In the genomic region with DNA sequence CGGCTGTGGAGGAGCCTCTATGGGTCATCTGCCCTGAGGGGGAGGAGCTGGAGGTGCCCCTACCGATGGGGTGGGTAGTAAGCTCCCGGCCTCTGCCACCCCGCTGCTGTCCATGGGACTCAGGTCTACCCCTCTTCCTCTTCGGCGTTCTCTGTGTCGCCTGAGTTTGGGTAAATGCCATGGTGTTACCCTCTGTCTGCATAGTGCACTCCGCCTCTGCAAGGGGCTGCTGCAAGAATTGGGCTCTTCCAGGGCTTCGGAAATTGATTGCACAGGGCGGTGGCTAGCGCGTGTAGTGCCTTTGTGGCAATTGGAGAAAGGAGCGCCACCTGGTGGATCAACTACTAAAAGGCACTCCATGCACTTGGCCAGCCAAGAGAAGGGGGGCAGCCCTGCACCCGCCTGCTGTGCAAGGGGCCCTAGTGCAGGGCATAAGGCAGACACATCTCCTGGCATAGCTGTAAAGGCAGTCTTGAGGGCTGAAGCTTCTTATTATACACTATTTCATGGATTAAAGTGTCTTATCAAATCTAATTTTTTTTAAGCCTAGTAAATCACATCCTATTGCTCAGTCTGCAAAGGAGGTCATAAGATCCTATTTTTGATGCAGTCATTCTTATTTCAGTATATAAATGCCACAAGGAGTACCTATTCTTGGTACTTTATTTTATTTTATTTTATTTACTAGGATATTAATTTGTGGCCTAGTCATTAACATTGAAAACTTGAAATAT, we compare ENCODE assay signal across 8 cellular contexts.
DNase-seq lines count a peak whose midpoint lies in the region; ATAC-seq and TF ChIP-seq lines count a peak whose summit lies in the region.

No MANE protein-coding gene starts in this region.

- H3K36me3 ChIP-seq in BJ (ENCODE audit: control insufficient read depth, insufficient read depth, low read length) (no peaks in the 10 kb centered on the region), right lobe of liver (no peaks in the 10 kb centered on the region)

- TF ChIP-seq POLR2A in right lobe of liver (IDR thresholded peaks at IDR 0.05): no peak

- ATAC-seq in GM19035 (IDR thresholded peaks at IDR 0.05; ENCODE audit: unreplicated experiment) (peak; percentile 98), HG03159 (IDR thresholded peaks at IDR 0.05; ENCODE audit: unreplicated experiment) (peak; percentile 100), right lobe of liver (peak; percentile 85 to 93 (median 90))

- TF ChIP-seq CTCF in BJ (IDR thresholded peaks at IDR 0.05; ENCODE audit: insufficient read depth, low read depth, low read length): peak; percentile 84
- peak; percentile 66 for TF ChIP-seq CTCF in coronary artery (IDR thresholded peaks at IDR 0.05)
- TF ChIP-seq CTCF in right lobe of liver (IDR thresholded peaks at IDR 0.05): peak; percentile 46 to 90 (median 75)

- CTCF ChIA-PET in BJ (lab: Yijun Ruan, JAX): interaction anchor here (0.6 to 2.8 kb wide), 21 partner anchors 7 to 501 kb away, joined by 3 to 17 read pairs (median 4); no protein-coding TSS in a partner anchor

- H3K9me3 ChIP-seq in right lobe of liver: no peaks in the 10 kb centered on the region

- 12% methylated on average over 7 of the region's 14 CpGs for WGBS in right lobe of liver (ENCODE audit: insufficient coverage, low coverage, low lambda C conversion rate, missing lambda C conversion rate)

- POLR2A ChIA-PET in BJ (lab: Charles Lee): interaction anchor here (0.7 kb wide), 1 partner anchor 509 kb away, joined by 3 read pairs; no protein-coding TSS in a partner anchor

- H3K27me3 ChIP-seq in BJ (ENCODE audit: control insufficient read depth, insufficient read depth, low read length): no peaks in the 10 kb centered on the region; the same call in 1 of the 2 replicates
- H3K27me3 ChIP-seq in right lobe of liver: no peaks in the 10 kb centered on the region

- H3K27ac ChIP-seq in coronary artery: no peak overlapping the region
- H3K27ac ChIP-seq in right lobe of liver: no peak overlapping the region

- no peak for DNase-seq in BJ (ENCODE audit: low read depth)
- DNase-seq in NCI-H226: peak; percentile 21
- peak; percentile 66 to 70 for DNase-seq in activated CD4-positive, alpha-beta T cell treated with anti-CD3 and anti-CD28 coated beads for 24 hours (ENCODE audit: low read depth in 2 of 2)
- DNase-seq in coronary artery (ENCODE audit: low spot score): peak; percentile 79
- peak; percentile 58 to 69 (median 66) for DNase-seq in right lobe of liver
- DNase-seq in stimulated activated CD8-positive, alpha-beta memory T cell treated with anti-CD3 and anti-CD28 coated beads, Interleukin-12 subunit alpha, Interleukin-12 subunit beta, amount 100 ng/mL, for 1 hour (ENCODE audit: low read depth): peak; percentile 61

- no peaks in the 10 kb centered on the region for H3K4me1 ChIP-seq in right lobe of liver

- no peak overlapping the region for H3K4me3 ChIP-seq in BJ (ENCODE audit: low read depth, low read length)
- H3K4me3 ChIP-seq in coronary artery: peak overlapping the region; percentile 49
- no peak overlapping the region for H3K4me3 ChIP-seq in right lobe of liver

- intact Hi-C loops in right lobe of liver (cut with DNase I): no loop called here
